ENCODE assay signal across 2 cellular contexts in the genomic region with DNA sequence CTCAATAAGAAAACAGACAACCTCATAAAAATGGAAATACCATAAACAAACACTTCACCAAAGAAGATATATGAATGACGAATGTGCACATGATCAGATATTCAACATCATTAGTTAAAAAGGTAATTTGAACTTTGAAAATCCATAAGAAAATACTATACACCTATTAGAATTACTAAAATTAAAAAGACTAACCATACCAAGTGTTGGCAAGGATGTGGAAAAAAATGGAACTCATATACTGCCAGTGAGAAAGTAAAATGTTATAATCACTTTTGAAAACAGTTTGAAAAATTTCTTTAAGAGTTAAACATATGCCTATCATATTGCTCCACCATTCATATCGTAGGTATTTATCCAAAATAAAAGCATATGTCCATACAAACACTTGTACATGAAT.
TF ChIP-seq lines count a peak whose summit lies in the region.

No MANE protein-coding gene starts in this region.

TF ChIP-seq in HEK293, 187 proteins besides CTCF, POLR2A, EP300 and RAD21 (continued from another document):
- TF ChIP-seq ZNF280D (tag by site-specific recombination; IDR thresholded peaks at IDR 0.05) (no peak), ZBTB8A (tag by site-specific recombination; IDR thresholded peaks at IDR 0.05) (no peak), ZNF785 (tag by site-specific recombination; IDR thresholded peaks at IDR 0.05) (no peak), SCRT2 (tag by site-specific recombination; IDR thresholded peaks at IDR 0.05) (0 out of 2 replicates have a peak, but pooled peaks have one; percentile 2), ZNF184 (tag by site-specific recombination; IDR thresholded peaks at IDR 0.05) (peak; percentile 96), OSR2 (tag by site-specific recombination; IDR thresholded peaks at IDR 0.05) (no peak), HOXD13 (CRISPR knock-in tag; IDR thresholded peaks at IDR 0.05; ENCODE audit: borderline replicate concordance) (no peak), EGR2 (tag by site-specific recombination; IDR thresholded peaks at IDR 0.05; ENCODE audit: low read depth) (no peak)

TF ChIP-seq in K562, 482 proteins besides CTCF, POLR2A, EP300 and RAD21 (continued from another document):
- no peak for TF ChIP-seq ZBTB11 (CRISPR knock-in tag; IDR thresholded peaks at IDR 0.05)
- no peak for TF ChIP-seq ARNT (IDR thresholded peaks at IDR 0.05)
- TF ChIP-seq KHSRP (IDR thresholded peaks at IDR 0.05) = no peak
- no peak for TF ChIP-seq FOXA1 (IDR thresholded peaks at IDR 0.05; ENCODE audit: borderline replicate concordance)
